8 cellular contexts compared by ENCODE assay signal in genomic region chr7:30135551-30136271, GRCh38. TPM values are rescaled to one million over a fixed set of nuclear protein-coding genes. Genes with fewer than 3 reads are reported as not detected.
A peak's percentile ranks its signal among the peaks of the same experiment; 100 is the strongest.
DNase-seq lines count a peak whose midpoint lies in the region; ATAC-seq and TF ChIP-seq lines count a peak whose summit lies in the region.

No MANE protein-coding gene starts in this region.

- H3K4me3 ChIP-seq in OCI-LY3 (ENCODE audit: low read length) (peak overlapping the region; percentile 90), fibroblast of lung (replicated peaks in 1 of 4; ENCODE audit: control extremely low read depth in 1 of 4, insufficient read depth in 1 of 4, low read depth in 3 of 4, low read length in 4 of 4) (peak overlapping the region; percentile 43 to 86 (median 67))

- peak overlapping the region; percentile 86 for H3K4me3 Mint-ChIP-seq in activated T-helper 2 cell treated with anti-CD3 and anti-CD28 coated beads, Interferon-gamma antibody, Interleukin-2, Interleukin-4, amounts not matched to agents 10 μg/mL and 5 μg/mL and 100 μg/mL, durations not matched to agents 14 hours and 24 hours and 36 hours (ENCODE audit: low read depth)
- peak overlapping the region; percentile 87 to 98 (median 93) for H3K4me3 Mint-ChIP-seq in naive B cell

- peaks cover 30% of the 10 kb centered on the region for H3K27me3 Mint-ChIP-seq in activated T-helper 2 cell treated with anti-CD3 and anti-CD28 coated beads, Interferon-gamma antibody, Interleukin-2, Interleukin-4, amounts not matched to agents 10 μg/mL and 5 μg/mL and 100 μg/mL, durations not matched to agents 14 hours and 24 hours and 36 hours (ENCODE audit: low read depth)
- H3K27me3 Mint-ChIP-seq in naive B cell, result peaks cover 0 to 9% (median 6%) of the 10 kb centered on the region in 3 donors

- H3K79me2 ChIP-seq in OCI-LY3 (ENCODE audit: low read length), result peaks cover 49% of the 10 kb centered on the region
- no peaks in the 10 kb centered on the region for H3K79me2 ChIP-seq in fibroblast of lung (ENCODE audit: control insufficient read depth, insufficient read depth, low read length)

- H3K27me3 ChIP-seq in OCI-LY3 (ENCODE audit: low read depth, low read length) (no peaks in the 10 kb centered on the region), fibroblast of lung (ENCODE audit: control insufficient read depth, insufficient read depth, low read length) (no peaks in the 10 kb centered on the region)

- no peaks in the 10 kb centered on the region for H3K36me3 Mint-ChIP-seq in activated T-helper 2 cell treated with anti-CD3 and anti-CD28 coated beads, Interferon-gamma antibody, Interleukin-2, Interleukin-4, amounts not matched to agents 10 μg/mL and 5 μg/mL and 100 μg/mL, durations not matched to agents 14 hours and 24 hours and 36 hours (ENCODE audit: low read depth)
- no peaks in the 10 kb centered on the region for H3K36me3 Mint-ChIP-seq in naive B cell

- TF ChIP-seq CTCF in OCI-LY3 (IDR thresholded peaks at IDR 0.05; ENCODE audit: low read depth, low read length), result no peak
- no peak for TF ChIP-seq CTCF in fibroblast of lung (conservative IDR thresholded peaks at IDR 0.05 in 1 of 2, IDR thresholded peaks at IDR 0.05 in 1 of 2; ENCODE audit: low read depth in 1 of 2, low read length in 2 of 2)

- H3K9ac ChIP-seq in OCI-LY3 (ENCODE audit: low read length) (peak overlapping the region; percentile 80), fibroblast of lung (ENCODE audit: insufficient read depth, low read length) (peak overlapping the region; percentile 78)

- H3K4me1 ChIP-seq in OCI-LY3 (ENCODE audit: low read length), result peaks cover 5% of the 10 kb centered on the region; the same call in 1 of the 2 replicates
- no peaks in the 10 kb centered on the region for H3K4me1 ChIP-seq in fibroblast of lung (ENCODE audit: control insufficient read depth, extremely low read depth, insufficient read depth, low read length)

- DNase-seq in ACHN (peak; percentile 80), fibroblast of lung (ENCODE audit: low read depth in 2 of 2) (peak; percentile 60 to 76), naive B cell (peak; percentile 55)
- peak; percentile 38 for DNase-seq in activated T-helper 2 cell treated with anti-CD3 and anti-CD28 coated beads, Interferon-gamma antibody, Interleukin-2, Interleukin-4, amounts not matched to agents 10 μg/mL and 5 μg/mL and 100 μg/mL, durations not matched to agents 14 hours and 24 hours and 36 hours (ENCODE audit: low spot score)

- in situ Hi-C loops in ACHN (cut with HindIII; ENCODE audit: low pct_ligation_motif_present, low pct_unique_long_range_greater_than_20kb, low sequenced_read_pairs), result no loop called here

- H3K9me3 Mint-ChIP-seq in activated T-helper 2 cell treated with anti-CD3 and anti-CD28 coated beads, Interferon-gamma antibody, Interleukin-2, Interleukin-4, amounts not matched to agents 10 μg/mL and 5 μg/mL and 100 μg/mL, durations not matched to agents 14 hours and 24 hours and 36 hours, result no peaks in the 10 kb centered on the region
- H3K9me3 Mint-ChIP-seq in naive B cell, result no peaks in the 10 kb centered on the region

- H3K9me3 ChIP-seq in OCI-LY3 (ENCODE audit: insufficient read depth, low read length), result no peaks in the 10 kb centered on the region
- H3K9me3 ChIP-seq in fibroblast of lung (ENCODE audit: control insufficient read depth, insufficient read depth, low read depth, low read length), result no peaks in the 10 kb centered on the region

- H2AFZ ChIP-seq in OCI-LY3 (ENCODE audit: low read depth, low read length), result peak overlapping the region; percentile 72
- H2AFZ ChIP-seq in fibroblast of lung (ENCODE audit: low read length), result peak overlapping the region; percentile 48

- intact Hi-C loops in activated T-helper 2 cell treated with anti-CD3 and anti-CD28 coated beads, Interferon-gamma antibody, Interleukin-2, Interleukin-4, amounts not matched to agents 10 μg/mL and 5 μg/mL and 100 μg/mL, durations not matched to agents 14 hours and 24 hours and 36 hours (cut with micrococcal nuclease), result loop anchor here (2.0 to 10.0 kb wide), 3 partner anchors 27 to 459 kb away; partner anchors contain the start of genes GARS1 and PLEKHA8

- H3K4me1 Mint-ChIP-seq in activated T-helper 2 cell treated with anti-CD3 and anti-CD28 coated beads, Interferon-gamma antibody, Interleukin-2, Interleukin-4, amounts not matched to agents 10 μg/mL and 5 μg/mL and 100 μg/mL, durations not matched to agents 14 hours and 24 hours and 36 hours (ENCODE audit: low read depth), result peaks cover 4% of the 10 kb centered on the region
- peaks cover 8 to 13% (median 9%) of the 10 kb centered on the region in 3 donors for H3K4me1 Mint-ChIP-seq in naive B cell

- H3K4me2 ChIP-seq in OCI-LY3 (ENCODE audit: low read length) (peak overlapping the region; percentile 94), fibroblast of lung (ENCODE audit: extremely low read depth, insufficient read depth, low read length) (peak overlapping the region; percentile 90)

- no peaks in the 10 kb centered on the region for H3K36me3 ChIP-seq in OCI-LY3 (replicated peaks; ENCODE audit: low read depth, low read length)
- H3K36me3 ChIP-seq in fibroblast of lung (ENCODE audit: control insufficient read depth, insufficient read depth, low read length), result no peaks in the 10 kb centered on the region

- ATAC-seq in GM18511 (IDR thresholded peaks at IDR 0.05; ENCODE audit: unreplicated experiment) (peak; percentile 37), HG03095 (IDR thresholded peaks at IDR 0.05; ENCODE audit: unreplicated experiment) (peak; percentile 24), naive B cell (ENCODE audit: low read depth in 2 of 2) (peak; percentile 44 to 50)

- H4K20me1 ChIP-seq in OCI-LY3 (ENCODE audit: insufficient read depth, low read length) (no peaks in the 10 kb centered on the region), fibroblast of lung (ENCODE audit: control insufficient read depth, extremely low read depth, insufficient read depth, low read length) (no peaks in the 10 kb centered on the region)

- H3K27ac ChIP-seq in OCI-LY3 (ENCODE audit: low read length), result peak overlapping the region; percentile 48
- peak overlapping the region; percentile 50 for H3K27ac ChIP-seq in fibroblast of lung (ENCODE audit: insufficient read depth, low read length)
- peak overlapping the region; percentile 92 for H3K27ac ChIP-seq in temporal lobe (ENCODE audit: low read depth, low read length)

- H3K27ac Mint-ChIP-seq in activated T-helper 2 cell treated with anti-CD3 and anti-CD28 coated beads, Interferon-gamma antibody, Interleukin-2, Interleukin-4, amounts not matched to agents 10 μg/mL and 5 μg/mL and 100 μg/mL, durations not matched to agents 14 hours and 24 hours and 36 hours, result peak overlapping the region; percentile 80
- peak overlapping the region; percentile 49 to 95 (median 88) for H3K27ac Mint-ChIP-seq in naive B cell

RNA-seq across cellular contexts. Expression of gene MTURN, which starts 0.9 kb away (rescaled TPM):
- 4.0 and 4.7 TPM in 2 replicates for total RNA-seq in activated T-helper 2 cell treated with anti-CD3 and anti-CD28 coated beads, Interferon-gamma antibody, Interleukin-2, Interleukin-4, amounts not matched to agents 10 μg/mL and 5 μg/mL and 100 μg/mL, durations not matched to agents 14 hours and 24 hours and 36 hours
- total RNA-seq in fibroblast of lung (12.9 and 16.9 TPM in 2 replicates), temporal lobe (281 TPM)
- polyA plus RNA-seq in fibroblast of lung (6.8 and 7.1 TPM in 2 replicates), naive B cell (ENCODE audit: low read depth in 6 of 6) (1 to 10 TPM; 3.1 to 8.3 (median 4.7) TPM)
- 6.6 and 8.9 TPM in 2 replicates for polyA plus RNA-seq in fibroblast of lung (2012)
- polyA minus RNA-seq in fibroblast of lung (ENCODE audit: low replicate concordance), result 0.12 and 3.9 TPM in 2 replicates

Comparison
In these comparisons a context has a peak if more than half of its experiments do, and no peak if none do; other contexts are left out.
1. Peak in every context shown above with its lines: DNase-seq, ATAC-seq, H3K4me3 ChIP-seq and H3K27ac ChIP-seq.
2. RNA of gene MTURN, which starts 0.9 kb away (total RNA-seq): 281 TPM in temporal lobe (single experiment); 12.9 to 16.9 TPM in fibroblast of lung and 4.0 to 4.7 TPM in activated T-helper 2 cell treated with anti-CD3 and anti-CD28 coated beads, Interferon-gamma antibody, Interleukin-2, Interleukin-4, amounts not matched to agents 10 μg/mL and 5 μg/mL and 100 μg/mL, durations not matched to agents 14 hours and 24 hours and 36 hours; every median in the first group is over 10 times any median in the second.